In the genomic region with DNA sequence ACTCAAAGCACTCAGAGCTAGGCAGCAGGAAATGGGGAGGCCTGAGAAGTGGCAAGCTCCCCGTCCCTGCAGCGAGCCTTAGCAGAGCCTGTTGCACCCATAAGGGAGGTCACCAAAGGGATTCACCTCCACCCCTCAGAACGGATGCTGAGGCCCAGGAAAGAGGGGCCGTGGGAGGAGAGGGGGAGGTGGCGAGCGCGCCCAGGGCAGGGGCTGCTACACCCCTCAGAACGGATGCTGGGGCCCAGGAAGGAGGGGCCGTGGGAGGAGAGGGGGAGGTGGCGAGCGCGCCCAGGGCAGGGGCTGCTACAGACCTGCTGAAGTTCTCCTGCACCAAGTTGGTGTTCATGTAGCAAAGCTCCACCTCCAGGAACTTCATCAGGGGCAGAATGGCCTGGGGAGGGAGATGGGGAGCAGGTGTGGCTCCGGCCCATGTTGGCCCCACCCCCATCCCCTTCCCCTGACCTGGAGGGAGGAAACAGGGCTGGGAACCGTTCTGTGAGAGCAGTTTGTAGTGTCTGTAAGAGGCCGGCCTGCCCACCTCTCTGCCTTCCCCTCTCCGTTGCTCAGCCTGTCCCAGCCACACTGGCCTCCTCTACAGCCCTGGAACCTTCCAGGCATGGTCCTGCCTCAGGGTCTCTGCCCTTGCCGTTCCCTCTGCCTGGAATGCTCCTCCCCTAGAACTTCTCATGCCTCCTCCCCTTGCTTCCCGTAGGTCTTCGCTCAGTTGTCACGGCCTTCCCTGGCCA, we compare ENCODE assay signal across 9 cellular contexts. TPM values are rescaled to one million over a fixed set of nuclear protein-coding genes. Genes with fewer than 3 reads are reported as not detected.
DNase-seq lines count a peak whose midpoint lies in the region; ATAC-seq and TF ChIP-seq lines count a peak whose summit lies in the region.
"Had no signal": no experiment of that assay in that cellular context is flagged by ENCODE, and none has a peak within 500 bp of the region (broad histone marks: within the 10 kb centered on the region; RNA-seq: fewer than 3 reads in every experiment).

No MANE protein-coding gene starts in this region.

- H3K4me1 ChIP-seq in BLaER1 treated with 17β-estradiol and CSF1 and Interleukin-3, amounts not matched to agents 10 nM and 100 nM = peaks cover 71 to 91% (median 81%) of the 10 kb centered on the region in 10 experiments
- peaks cover 7% of the 10 kb centered on the region for H3K4me1 ChIP-seq in lower lobe of right lung
- peaks cover 11% of the 10 kb centered on the region for H3K4me1 ChIP-seq in A673 (ENCODE audit: insufficient read depth, low read length, poor library complexity, severe bottlenecking)

- intact Hi-C loops in lower lobe of right lung (cut with DNase I) = no loop called here
- intact Hi-C loops in A673 (cut with micrococcal nuclease; ENCODE audit: unreplicated experiment) = no loop called here

- peaks cover 0 to 96% (median 40%) of the 10 kb centered on the region in 11 experiments; a peak in 18 of 22 replicates for H4K20me1 ChIP-seq in BLaER1 treated with 17β-estradiol and CSF1 and Interleukin-3, amounts not matched to agents 10 nM and 100 nM

- H3K9me3 ChIP-seq in BLaER1 treated with 17β-estradiol and CSF1 and Interleukin-3, amounts not matched to agents 10 nM and 100 nM (replicated peaks in 1 of 11) = no peaks in the 10 kb centered on the region
- H3K9me3 ChIP-seq in lower lobe of right lung = no peaks in the 10 kb centered on the region
- H3K9me3 ChIP-seq in A673 (ENCODE audit: low read depth, low read length, poor library complexity, severe bottlenecking) = no peaks in the 10 kb centered on the region

- H3K9ac ChIP-seq in BLaER1 treated with 17β-estradiol and CSF1 and Interleukin-3, amounts not matched to agents 10 nM and 100 nM = peak overlapping the region; percentile 32 to 70 (median 61); a peak in 21 of 22 replicates

- H3K27me3 ChIP-seq in BLaER1 treated with 17β-estradiol and CSF1 and Interleukin-3, amounts not matched to agents 10 nM and 100 nM = no peaks in the 10 kb centered on the region
- H3K27me3 ChIP-seq in lower lobe of right lung (ENCODE audit: low read depth) = no peaks in the 10 kb centered on the region
- no peaks in the 10 kb centered on the region for H3K27me3 ChIP-seq in A673 (replicated peaks; ENCODE audit: insufficient read depth, low read depth, low read length, poor library complexity)

- ATAC-seq in activated naive CD4-positive, alpha-beta T cell treated with anti-CD3 and anti-CD28 coated beads, Interleukin-2, amount 50 U/mL, for 72 hours = peak; percentile 32 to 50
- ATAC-seq in lower lobe of right lung = peak; percentile 2 to 7
- ATAC-seq in HG02571 (IDR thresholded peaks at IDR 0.05; ENCODE audit: unreplicated experiment) = no peak

- CTCF ChIA-PET in A673 (lab: Charles Lee) = no interaction called here

- no peaks in the 10 kb centered on the region for H3K9me3 Mint-ChIP-seq in activated naive CD4-positive, alpha-beta T cell treated with anti-CD3 and anti-CD28 coated beads, Interleukin-2, amount 50 U/mL, for 72 hours

- DNase-seq in HT-29 (ENCODE audit: low spot score) (peak; percentile 22), lower lobe of right lung (no peak), KG1 (lab: John Stamatoyannopoulos, UW) (no peak), A673 (ENCODE audit: low spot score) (no peak), NCI-H1436 (lab: John Stamatoyannopoulos, UW) (no peak)
- DNase-seq in activated naive CD4-positive, alpha-beta T cell treated with anti-CD3 and anti-CD28 coated beads, Interleukin-2, amount 50 U/mL, for 72 hours (ENCODE audit: low spot score in 2 of 2) = no peak
- DNase-seq: OCI-M1 had no signal

- H3K4me2 ChIP-seq in BLaER1 treated with 17β-estradiol and CSF1 and Interleukin-3, amounts not matched to agents 10 nM and 100 nM = peak overlapping the region; percentile 64 to 93 (median 84)

- no peaks in the 10 kb centered on the region for H3K36me3 Mint-ChIP-seq in activated naive CD4-positive, alpha-beta T cell treated with anti-CD3 and anti-CD28 coated beads, Interleukin-2, amount 50 U/mL, for 72 hours

- peak overlapping the region; percentile 94 to 95 for H3K27ac Mint-ChIP-seq in activated naive CD4-positive, alpha-beta T cell treated with anti-CD3 and anti-CD28 coated beads, Interleukin-2, amount 50 U/mL, for 72 hours

- POLR2A ChIA-PET in A673 (lab: Charles Lee; ENCODE audit: low non-redundant PET) = no interaction called here

- TF ChIP-seq CTCF in lower lobe of right lung (IDR thresholded peaks at IDR 0.05) = no peak
- TF ChIP-seq CTCF in A673 (conservative IDR thresholded peaks at IDR 0.05; ENCODE audit: low read depth, low read length) = no peak

- no TSS peak for BruUV-seq in A673 (replicated peaks; lab: Mats Ljungman, UMichigan)

- peaks cover 40 to 98% (median 73%) of the 10 kb centered on the region in 11 experiments for H3K36me3 ChIP-seq in BLaER1 treated with 17β-estradiol and CSF1 and Interleukin-3, amounts not matched to agents 10 nM and 100 nM
- H3K36me3 ChIP-seq in lower lobe of right lung (peaks cover 73% of the 10 kb centered on the region), A673 (ENCODE audit: insufficient read depth, low read length, poor library complexity, severe bottlenecking) (no peaks in the 10 kb centered on the region)

- H3K27ac ChIP-seq in BLaER1 treated with 17β-estradiol and CSF1 and Interleukin-3, amounts not matched to agents 10 nM and 100 nM = peak overlapping the region; percentile 42 to 75 (median 69)
- peak overlapping the region; percentile 74 for H3K27ac ChIP-seq in lower lobe of right lung
- H3K27ac ChIP-seq in A673 (ENCODE audit: low read depth, low read length, poor library complexity, severe bottlenecking) = no peak overlapping the region

- peak overlapping the region in 5 of 10 experiments; percentile 22 to 37 (median 31); a peak in 6 of 20 replicates for H3K4me3 ChIP-seq in BLaER1 treated with 17β-estradiol and CSF1 and Interleukin-3, amounts not matched to agents 10 nM and 100 nM
- H3K4me3 ChIP-seq in lower lobe of right lung (no peak overlapping the region), A673 (ENCODE audit: low read depth, low read length, poor library complexity, severe bottlenecking) (no peak overlapping the region)

RNA-seq across cellular contexts. Expression of a gene that starts 11.4 kb away (rescaled TPM):
- total RNA-seq in HT-29 (2014; rRNA removed; shearing (Covaris generic)) = 37.5 and 43.5 TPM in 2 replicates
- 100 to 1,000 TPM; 128 to 143 TPM for total RNA-seq in activated naive CD4-positive, alpha-beta T cell treated with anti-CD3 and anti-CD28 coated beads, Interleukin-2, amount 50 U/mL, for 72 hours
- total RNA-seq in lower lobe of right lung (118 TPM), A673 (2021) (0.37 and 2.2 TPM in 2 replicates)

RNA-seq across cellular contexts. Expression of a gene that starts 22.3 kb away (rescaled TPM):
- total RNA-seq in HT-29 (2014; rRNA removed; shearing (Covaris generic)) = 26.8 and 30.9 TPM in 2 replicates
- 100 to 1,000 TPM in 1 of 2 donors, 10 to 100 TPM in 1; 78.2 to 144 TPM for total RNA-seq in activated naive CD4-positive, alpha-beta T cell treated with anti-CD3 and anti-CD28 coated beads, Interleukin-2, amount 50 U/mL, for 72 hours
- total RNA-seq in lower lobe of right lung (145 TPM), A673 (2021) (70.3 and 87.5 TPM in 2 replicates)

RNA-seq across cellular contexts. Expression of a gene that starts 45.6 kb away (rescaled TPM):
- total RNA-seq in HT-29 (2014; rRNA removed; shearing (Covaris generic)) = 65.7 and 69.5 TPM in 2 replicates
- 10 to 100 TPM; 11.5 to 26.2 TPM for total RNA-seq in activated naive CD4-positive, alpha-beta T cell treated with anti-CD3 and anti-CD28 coated beads, Interleukin-2, amount 50 U/mL, for 72 hours
- 21.0 TPM for total RNA-seq in lower lobe of right lung
- 0.46 and 0.95 TPM in 2 replicates for total RNA-seq in A673 (2021)

RNA-seq across cellular contexts. Expression of a gene that starts 48.2 kb away (rescaled TPM):
- 23.6 and 24.9 TPM in 2 replicates for total RNA-seq in HT-29 (2014; rRNA removed; shearing (Covaris generic))
- total RNA-seq in activated naive CD4-positive, alpha-beta T cell treated with anti-CD3 and anti-CD28 coated beads, Interleukin-2, amount 50 U/mL, for 72 hours = 10 to 100 TPM; 15.3 to 29.3 TPM
- total RNA-seq in lower lobe of right lung (31.1 TPM), A673 (2021) (53.2 and 60.0 TPM in 2 replicates)

Comparison
In these comparisons a context has a peak if more than half of its experiments do, and no peak if none do; other contexts are left out.
1. RNA of a gene that starts 11.4 kb away (total RNA-seq): 128 to 143 TPM in activated naive CD4-positive, alpha-beta T cell treated with anti-CD3 and anti-CD28 coated beads, Interleukin-2, amount 50 U/mL, for 72 hours, 118 TPM in lower lobe of right lung (single experiment) and 37.5 to 43.5 TPM in HT-29; 0.37 to 2.2 TPM in A673; every median in the first group is over 10 times any median in the second.